Comparison of ENCODE assay signal across 1 cellular context in the genomic region with DNA sequence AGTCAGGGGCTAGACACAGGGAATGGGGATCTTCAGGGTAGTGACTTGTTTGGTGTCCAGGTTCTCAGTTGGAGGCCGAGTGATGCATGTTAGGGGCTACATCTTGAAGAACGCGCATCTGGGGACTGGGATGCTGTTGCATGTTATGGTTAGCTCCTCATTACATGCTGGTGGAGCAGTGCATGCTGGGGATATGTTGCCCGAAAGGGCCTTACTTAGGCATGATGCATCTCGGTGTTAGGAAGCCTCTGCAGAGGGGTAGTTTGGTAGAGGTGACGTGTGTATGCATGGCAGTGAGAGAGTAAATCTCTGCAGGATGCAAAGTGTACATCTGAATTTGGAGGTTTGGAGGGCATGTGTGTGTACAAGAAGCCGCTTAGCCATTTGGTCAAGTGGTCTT.
TF ChIP-seq lines count a peak whose summit lies in the region.

No MANE protein-coding gene starts in this region.

TF ChIP-seq in GM12878, 131 proteins besides CTCF, POLR2A, EP300 and RAD21:
- TF ChIP-seq HDAC2 (IDR thresholded peaks at IDR 0.05) (no peak), SREBF2 (IDR thresholded peaks at IDR 0.05; ENCODE audit: low read length) (no peak), HDGF (IDR thresholded peaks at IDR 0.05) (0 out of 2 replicates have a peak, but pooled peaks have one; percentile 22), YBX1 (IDR thresholded peaks at IDR 0.05) (no peak), SIX5 (IDR thresholded peaks at IDR 0.05; ENCODE audit: low read depth, low read length, severe bottlenecking) (no peak), ETV6 (conservative IDR thresholded peaks at IDR 0.05 in 1 of 2, IDR thresholded peaks at IDR 0.05 in 1 of 2; ENCODE audit: borderline replicate concordance in 1 of 2, low read depth in 1 of 2) (no peak)
- TF ChIP-seq, protein P1, sequence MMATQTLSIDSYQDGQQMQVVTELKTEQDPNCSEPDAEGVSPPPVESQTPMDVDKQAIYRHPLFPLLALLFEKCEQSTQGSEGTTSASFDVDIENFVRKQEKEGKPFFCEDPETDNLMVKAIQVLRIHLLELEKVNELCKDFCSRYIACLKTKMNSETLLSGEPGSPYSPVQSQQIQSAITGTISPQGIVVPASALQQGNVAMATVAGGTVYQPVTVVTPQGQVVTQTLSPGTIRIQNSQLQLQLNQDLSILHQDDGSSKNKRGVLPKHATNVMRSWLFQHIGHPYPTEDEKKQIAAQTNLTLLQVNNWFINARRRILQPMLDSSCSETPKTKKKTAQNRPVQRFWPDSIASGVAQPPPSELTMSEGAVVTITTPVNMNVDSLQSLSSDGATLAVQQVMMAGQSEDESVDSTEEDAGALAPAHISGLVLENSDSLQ (IDR thresholded peaks at IDR 0.05): no peak
- TF ChIP-seq, protein P2, sequence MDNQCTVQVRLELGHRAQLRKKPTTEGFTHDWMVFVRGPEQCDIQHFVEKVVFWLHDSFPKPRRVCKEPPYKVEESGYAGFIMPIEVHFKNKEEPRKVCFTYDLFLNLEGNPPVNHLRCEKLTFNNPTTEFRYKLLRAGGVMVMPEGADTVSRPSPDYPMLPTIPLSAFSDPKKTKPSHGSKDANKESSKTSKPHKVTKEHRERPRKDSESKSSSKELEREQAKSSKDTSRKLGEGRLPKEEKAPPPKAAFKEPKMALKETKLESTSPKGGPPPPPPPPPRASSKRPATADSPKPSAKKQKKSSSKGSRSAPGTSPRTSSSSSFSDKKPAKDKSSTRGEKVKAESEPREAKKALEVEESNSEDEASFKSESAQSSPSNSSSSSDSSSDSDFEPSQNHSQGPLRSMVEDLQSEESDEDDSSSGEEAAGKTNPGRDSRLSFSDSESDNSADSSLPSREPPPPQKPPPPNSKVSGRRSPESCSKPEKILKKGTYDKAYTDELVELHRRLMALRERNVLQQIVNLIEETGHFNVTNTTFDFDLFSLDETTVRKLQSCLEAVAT (IDR thresholded peaks at IDR 0.05): no peak
